In the genomic region with DNA sequence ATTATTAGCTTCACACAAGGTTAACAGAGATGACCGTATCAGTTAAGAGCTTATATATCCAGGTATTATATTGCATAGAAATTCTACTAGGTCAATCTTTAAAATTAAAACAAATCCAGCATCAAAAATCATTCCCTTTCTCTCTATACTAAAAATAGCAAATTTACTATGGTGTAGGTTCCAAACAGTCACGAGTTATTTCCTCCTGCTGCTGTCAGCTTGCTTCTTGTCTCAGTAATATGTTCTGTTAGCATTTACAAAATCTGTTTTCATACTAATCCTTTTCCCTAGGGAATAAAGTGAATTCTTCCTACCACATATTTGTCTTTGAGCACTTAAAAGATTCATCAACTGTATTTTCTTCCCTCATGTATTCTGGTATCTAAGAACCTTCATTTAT, we compare ENCODE assay signal across 9 cellular contexts. TPM values are rescaled to one million over a fixed set of nuclear protein-coding genes. Genes with fewer than 3 reads are reported as not detected.
DNase-seq lines count a peak whose midpoint lies in the region; ATAC-seq and TF ChIP-seq lines count a peak whose summit lies in the region.
"Had no signal": no experiment of that assay in that cellular context is flagged by ENCODE, and none has a peak within 500 bp of the region (broad histone marks: within the 10 kb centered on the region; RNA-seq: fewer than 3 reads in every experiment).

No MANE protein-coding gene starts in this region.

- H3K27me3 ChIP-seq in BE2C (no peaks in the 10 kb centered on the region), neuronal stem cell (ENCODE audit: control insufficient read depth in 3 of 3, insufficient read depth in 3 of 3, low read depth in 1 of 3, low read length in 3 of 3) (no peaks in the 10 kb centered on the region)

- no peak for TF ChIP-seq CTCF in BE2C (IDR thresholded peaks at IDR 0.05; ENCODE audit: low read depth, low read length)

- H3K4me3 ChIP-seq in BE2C (ENCODE audit: low read depth, low read length) (peak overlapping the region; percentile 90), neuronal stem cell (ENCODE audit: low read length in 2 of 2) (peak overlapping the region in 1 of 2 donors; percentile 100)

- H3K4me2 ChIP-seq in neuronal stem cell (ENCODE audit: insufficient read depth, low read length, poor library complexity, severe bottlenecking) = no peak overlapping the region

- H3K79me1 ChIP-seq in neuronal stem cell (ENCODE audit: low read depth, low read length) = peaks cover 5% of the 10 kb centered on the region

- H2AFZ ChIP-seq in neuronal stem cell (ENCODE audit: low read length) = no peak overlapping the region

- H2BK5ac ChIP-seq in neuronal stem cell (ENCODE audit: low read length) = no peak overlapping the region

- H4K8ac ChIP-seq in neuronal stem cell (ENCODE audit: low read depth, low read length) = no peak overlapping the region

- H3K14ac ChIP-seq in neuronal stem cell (ENCODE audit: low read length) = no peak overlapping the region

- H3K27ac ChIP-seq in KOPT-K1 (ENCODE audit: low read depth, low read length, poor library complexity, severe bottlenecking) (peak overlapping the region; percentile 63), neuronal stem cell (replicated peaks; ENCODE audit: low read length) (no peak overlapping the region)

- no peak overlapping the region for H2BK15ac ChIP-seq in neuronal stem cell (ENCODE audit: low read length)

- H3K9me3 ChIP-seq in BE2C (no peaks in the 10 kb centered on the region), KOPT-K1 (ENCODE audit: insufficient read depth, low read length, poor library complexity, severe bottlenecking) (no peaks in the 10 kb centered on the region), neuronal stem cell (replicated peaks in 1 of 2; ENCODE audit: control insufficient read depth in 2 of 2, insufficient read depth in 1 of 2, low read depth in 1 of 2, low read length in 2 of 2) (no peaks in the 10 kb centered on the region)

- no peak overlapping the region for H3K18ac ChIP-seq in neuronal stem cell (ENCODE audit: low read length)

- no peak overlapping the region for H2BK120ac ChIP-seq in neuronal stem cell (ENCODE audit: low read depth, low read length)

- H3K4ac ChIP-seq in neuronal stem cell (ENCODE audit: low read length) = no peak overlapping the region

- no peak overlapping the region for H2AK5ac ChIP-seq in neuronal stem cell (ENCODE audit: low read depth, low read length)

- no peak overlapping the region for H3K9ac ChIP-seq in neuronal stem cell (ENCODE audit: low read depth, low read length, poor library complexity)

- H2BK12ac ChIP-seq in neuronal stem cell (ENCODE audit: low read length) = no peak overlapping the region

- no peak overlapping the region for H4K91ac ChIP-seq in neuronal stem cell (ENCODE audit: low read depth, low read length, poor library complexity)

- DNase-seq in BE2C = no peak
- DNase-seq in cerebellar cortex (ENCODE audit: low spot score) = peak; percentile 24
- DNase-seq in myocyte (ENCODE audit: low read depth) = peak; percentile 39
- DNase-seq in neuronal stem cell (ENCODE audit: low spot score) = no peak
- DNase-seq in SKM-1 (lab: John Stamatoyannopoulos, UW; ENCODE audit: unreplicated experiment) = no peak
- DNase-seq: activated gamma-delta T cell treated with Interleukin-2 at 50 U/mL for 16 hours had no signal

- peaks cover 10% of the 10 kb centered on the region for H3K36me3 ChIP-seq in BE2C
- peaks cover 34% of the 10 kb centered on the region for H3K36me3 ChIP-seq in KOPT-K1 (ENCODE audit: insufficient read depth, low read length)
- peaks cover 3 to 46% of the 10 kb centered on the region in 2 donors for H3K36me3 ChIP-seq in neuronal stem cell (replicated peaks in 1 of 2; ENCODE audit: control insufficient read depth in 2 of 2, insufficient read depth in 2 of 2, low read length in 2 of 2)

- ATAC-seq in GM21528 (IDR thresholded peaks at IDR 0.05; ENCODE audit: low FRiP score, unreplicated experiment) = no peak
- ATAC-seq in GM21423 (IDR thresholded peaks at IDR 0.05; ENCODE audit: unreplicated experiment) = no peak

- WGBS in neuronal stem cell (ENCODE audit: extremely low coverage in 2 of 2, insufficient read length in 2 of 2, insufficient replicate concordance in 1 of 2), 2 donors = no CpG with 5 or more reads among the region's 2 CpGs

- no peak overlapping the region for H3K23ac ChIP-seq in neuronal stem cell (ENCODE audit: low read depth, low read length, poor library complexity)

- H3K4me1 ChIP-seq in BE2C = no peaks in the 10 kb centered on the region; the same call in 1 of the 2 replicates
- H3K4me1 ChIP-seq in neuronal stem cell (ENCODE audit: control insufficient read depth in 2 of 2, insufficient read depth in 1 of 2, low read depth in 1 of 2, low read length in 2 of 2) = peaks cover 10 to 17% of the 10 kb centered on the region in 2 donors

RNA-seq across cellular contexts. Expression of a gene that starts 2.5 kb away (rescaled TPM):
- polyA plus RNA-seq in BE2C (2012; ENCODE audit: insufficient read depth, insufficient read length, low read depth) = 56.3 TPM
- total RNA-seq in myocyte = 60.6 and 64.4 TPM in 2 replicates
- polyA plus RNA-seq in myocyte (2012) = 63.1 TPM
- 32.0 TPM for polyA plus RNA-seq in neuronal stem cell (2013, experiment 1 of 2)
- polyA plus RNA-seq in neuronal stem cell (2013, experiment 2 of 2) = 32.0 TPM

Comparison
In these comparisons a context has a peak if more than half of its experiments do, and no peak if none do; other contexts are left out.
1. DNase-seq: peak in cerebellar cortex (single experiment) and myocyte (single experiment); none in BE2C (single experiment), neuronal stem cell (single experiment) and SKM-1 (single experiment).